In genomic region chr14:21455592-21455911, GRCh38 we compare ENCODE assay signal across 8 cellular contexts. TPM values are rescaled to one million over a fixed set of nuclear protein-coding genes. Genes with fewer than 3 reads are reported as not detected.
A peak's percentile ranks its signal among the peaks of the same experiment; 100 is the strongest.
DNase-seq lines count a peak whose midpoint lies in the region; ATAC-seq lines count a peak whose summit lies in the region.

No MANE protein-coding gene starts in this region.

- peaks cover 23% of the 10 kb centered on the region for H3K36me3 Mint-ChIP-seq in activated naive CD8-positive, alpha-beta T cell treated with anti-CD3 and anti-CD28 coated beads for 36 hours
- peaks cover 15 to 23% of the 10 kb centered on the region in 2 donors for H3K36me3 Mint-ChIP-seq in stimulated activated naive B cell treated with anti-CD40 and anti-IgM and Interleukin-4, amounts not matched to agents 10 μg/mL and 1 μg/mL and 100 μg/mL, for 72 hours

- in situ Hi-C loops in KBM-7 (cut with MboI; ENCODE audit: low pct_unique_long_range_greater_than_20kb, low sequenced_read_pairs): no loop called here

- peak overlapping the region; percentile 82 for H3K4me3 ChIP-seq in iPS-11a (ENCODE audit: low read depth, low read length)

- H3K27ac Mint-ChIP-seq in activated naive CD8-positive, alpha-beta T cell treated with anti-CD3 and anti-CD28 coated beads for 36 hours: peak overlapping the region; percentile 99
- H3K27ac Mint-ChIP-seq in stimulated activated naive B cell treated with anti-CD40 and anti-IgM and Interleukin-4, amounts not matched to agents 10 μg/mL and 1 μg/mL and 100 μg/mL, for 72 hours: peak overlapping the region; percentile 99

- peak; percentile 17 for ATAC-seq in HG03039 (IDR thresholded peaks at IDR 0.05; ENCODE audit: unreplicated experiment)
- ATAC-seq in stimulated activated naive B cell treated with anti-CD40 and anti-IgM and Interleukin-4, amounts not matched to agents 10 μg/mL and 1 μg/mL and 100 μg/mL, for 72 hours (replicated peaks): peak; percentile 38 to 39
- ATAC-seq in GM18519 (IDR thresholded peaks at IDR 0.05; ENCODE audit: low FRiP score, unreplicated experiment): no peak

- peak overlapping the region; percentile 95 for H3K4me3 Mint-ChIP-seq in activated naive CD8-positive, alpha-beta T cell treated with anti-CD3 and anti-CD28 coated beads for 36 hours
- peak overlapping the region; percentile 95 to 99 for H3K4me3 Mint-ChIP-seq in stimulated activated naive B cell treated with anti-CD40 and anti-IgM and Interleukin-4, amounts not matched to agents 10 μg/mL and 1 μg/mL and 100 μg/mL, for 72 hours

- H3K9me3 Mint-ChIP-seq in activated naive CD8-positive, alpha-beta T cell treated with anti-CD3 and anti-CD28 coated beads for 36 hours: no peaks in the 10 kb centered on the region
- no peaks in the 10 kb centered on the region for H3K9me3 Mint-ChIP-seq in stimulated activated naive B cell treated with anti-CD40 and anti-IgM and Interleukin-4, amounts not matched to agents 10 μg/mL and 1 μg/mL and 100 μg/mL, for 72 hours

- DNase-seq in GM19240 (ENCODE audit: insufficient read length, low spot score) (peak; percentile 19), KBM-7 (no peak)
- DNase-seq in activated naive CD8-positive, alpha-beta T cell treated with anti-CD3 and anti-CD28 coated beads for 36 hours: no peak
- DNase-seq in stimulated activated naive B cell treated with anti-CD40 and anti-IgM and Interleukin-4, amounts not matched to agents 10 μg/mL and 1 μg/mL and 100 μg/mL, for 72 hours: no peak
- DNase-seq in stimulated activated CD4-positive, alpha-beta T cell treated with anti-CD3 and anti-CD28 coated beads, Interleukin-2, amount 100 ng/mL, for 48 hours: no peak

- H3K4me1 Mint-ChIP-seq in activated naive CD8-positive, alpha-beta T cell treated with anti-CD3 and anti-CD28 coated beads for 36 hours: peaks cover 42% of the 10 kb centered on the region
- H3K4me1 Mint-ChIP-seq in stimulated activated naive B cell treated with anti-CD40 and anti-IgM and Interleukin-4, amounts not matched to agents 10 μg/mL and 1 μg/mL and 100 μg/mL, for 72 hours: peaks cover 8 to 27% of the 10 kb centered on the region in 2 donors

- no peaks in the 10 kb centered on the region for H3K27me3 Mint-ChIP-seq in activated naive CD8-positive, alpha-beta T cell treated with anti-CD3 and anti-CD28 coated beads for 36 hours
- H3K27me3 Mint-ChIP-seq in stimulated activated naive B cell treated with anti-CD40 and anti-IgM and Interleukin-4, amounts not matched to agents 10 μg/mL and 1 μg/mL and 100 μg/mL, for 72 hours: no peaks in the 10 kb centered on the region

RNA-seq across cellular contexts. Expression of gene CHD8, which starts 0.4 kb away (rescaled TPM):
- 10 to 100 TPM; 78.5 to 86.2 TPM for total RNA-seq in activated naive CD8-positive, alpha-beta T cell treated with anti-CD3 and anti-CD28 coated beads for 36 hours

RNA-seq across cellular contexts. Expression of gene RAB2B, which starts 21.2 kb away (rescaled TPM):
- total RNA-seq in activated naive CD8-positive, alpha-beta T cell treated with anti-CD3 and anti-CD28 coated beads for 36 hours: 10 to 100 TPM; 17.3 to 21.0 TPM

RNA-seq across cellular contexts. Expression of gene TOX4, which starts 21.4 kb away (rescaled TPM):
- 10 to 100 TPM; 76.5 to 78.0 TPM for total RNA-seq in activated naive CD8-positive, alpha-beta T cell treated with anti-CD3 and anti-CD28 coated beads for 36 hours

RNA-seq across cellular contexts. Expression of gene METTL3, which starts 55.6 kb away (rescaled TPM):
- total RNA-seq in activated naive CD8-positive, alpha-beta T cell treated with anti-CD3 and anti-CD28 coated beads for 36 hours: 10 to 100 TPM; 52.2 to 54.2 TPM
